In genomic region chr3:4977001-4977888, GRCh38 we compare ENCODE assay signal across 8 cellular contexts. TPM values are rescaled to one million over a fixed set of nuclear protein-coding genes. Genes with fewer than 3 reads are reported as not detected.
A peak's percentile ranks its signal among the peaks of the same experiment; 100 is the strongest.
DNase-seq lines count a peak whose midpoint lies in the region; ATAC-seq lines count a peak whose summit lies in the region.

No MANE protein-coding gene starts in this region.

- ATAC-seq in GM21737 (IDR thresholded peaks at IDR 0.05; ENCODE audit: unreplicated experiment): peak; percentile 39
- ATAC-seq in left lobe of liver: peak; percentile 43

- DNase-seq in ELR (ENCODE audit: low read depth) (peak; percentile 85), Kasumi-1 (lab: John Stamatoyannopoulos, UW) (peak; percentile 70 to 73), left lobe of liver (ENCODE audit: low spot score) (peak; percentile 91), NCI-H146 treated with DMSO at 0.1 percent for 48 hours (lab: John Stamatoyannopoulos, UW; ENCODE audit: unreplicated experiment) (no peak)
- peak in 3 of 4 experiments; percentile 19 to 24 (median 22) for DNase-seq in activated CD4-positive, CD25-positive, alpha-beta regulatory T cell (lab: John Stamatoyannopoulos, UW)
- peak; percentile 51 for DNase-seq in stimulated activated CD4-positive, alpha-beta T cell treated with anti-CD3 and anti-CD28 coated beads, Interleukin-4, amount 100 ng/mL, for 1 hour

- peak overlapping the region; percentile 91 for H3K27ac ChIP-seq in cingulate gyrus (ENCODE audit: low read depth, low read length)

RNA-seq across cellular contexts. Expression of gene BHLHE40, which starts 2.0 kb away (rescaled TPM):
- 26.4 TPM for total RNA-seq in left lobe of liver
